Comparison of ENCODE assay signal across 2 cellular contexts in the genomic region with DNA sequence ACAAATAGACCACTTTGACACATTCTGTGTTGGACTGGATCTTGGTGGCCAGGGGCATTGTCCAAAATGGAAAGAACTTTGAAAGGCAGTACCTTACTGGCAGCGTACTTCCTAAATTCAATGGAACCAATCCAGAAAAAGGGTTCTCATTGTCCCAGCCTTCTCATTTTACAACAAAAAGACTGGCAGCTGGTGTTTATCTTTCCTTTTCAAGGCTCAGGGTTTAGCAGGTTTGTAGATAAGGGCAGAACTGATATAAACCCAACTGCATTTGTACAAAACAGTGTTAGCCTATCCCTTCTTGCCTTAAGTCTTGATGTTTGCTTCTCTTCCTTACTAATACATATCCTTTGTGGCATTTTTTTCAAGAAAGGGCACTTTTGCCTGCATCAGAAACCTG.
TF ChIP-seq lines count a peak whose summit lies in the region.

No MANE protein-coding gene starts in this region.

TF ChIP-seq in HepG2, 621 proteins besides CTCF, POLR2A, EP300 and RAD21:
- no peak for TF ChIP-seq ZNF552 (CRISPR knock-in tag; IDR thresholded peaks at IDR 0.05; ENCODE audit: borderline replicate concordance)
- TF ChIP-seq SOX13 (IDR thresholded peaks at IDR 0.05), result no peak
- TF ChIP-seq SOX13 (CRISPR knock-in tag; conservative IDR thresholded peaks at IDR 0.05 in 1 of 2, IDR thresholded peaks at IDR 0.05 in 1 of 2), result peak in 1 of 2 experiments; percentile 61; a peak in 2 of 4 replicates
- no peak for TF ChIP-seq NFE2 (CRISPR knock-in tag; IDR thresholded peaks at IDR 0.05)
- no peak for TF ChIP-seq SOX6 (IDR thresholded peaks at IDR 0.05)
- peak; percentile 61 for TF ChIP-seq SOX6 (CRISPR knock-in tag; IDR thresholded peaks at IDR 0.05)
- TF ChIP-seq PAX8 (CRISPR knock-in tag; IDR thresholded peaks at IDR 0.05; ENCODE audit: borderline replicate concordance), result no peak
- TF ChIP-seq ZNF317 (CRISPR knock-in tag; IDR thresholded peaks at IDR 0.05), result no peak
- TF ChIP-seq, protein P1, sequence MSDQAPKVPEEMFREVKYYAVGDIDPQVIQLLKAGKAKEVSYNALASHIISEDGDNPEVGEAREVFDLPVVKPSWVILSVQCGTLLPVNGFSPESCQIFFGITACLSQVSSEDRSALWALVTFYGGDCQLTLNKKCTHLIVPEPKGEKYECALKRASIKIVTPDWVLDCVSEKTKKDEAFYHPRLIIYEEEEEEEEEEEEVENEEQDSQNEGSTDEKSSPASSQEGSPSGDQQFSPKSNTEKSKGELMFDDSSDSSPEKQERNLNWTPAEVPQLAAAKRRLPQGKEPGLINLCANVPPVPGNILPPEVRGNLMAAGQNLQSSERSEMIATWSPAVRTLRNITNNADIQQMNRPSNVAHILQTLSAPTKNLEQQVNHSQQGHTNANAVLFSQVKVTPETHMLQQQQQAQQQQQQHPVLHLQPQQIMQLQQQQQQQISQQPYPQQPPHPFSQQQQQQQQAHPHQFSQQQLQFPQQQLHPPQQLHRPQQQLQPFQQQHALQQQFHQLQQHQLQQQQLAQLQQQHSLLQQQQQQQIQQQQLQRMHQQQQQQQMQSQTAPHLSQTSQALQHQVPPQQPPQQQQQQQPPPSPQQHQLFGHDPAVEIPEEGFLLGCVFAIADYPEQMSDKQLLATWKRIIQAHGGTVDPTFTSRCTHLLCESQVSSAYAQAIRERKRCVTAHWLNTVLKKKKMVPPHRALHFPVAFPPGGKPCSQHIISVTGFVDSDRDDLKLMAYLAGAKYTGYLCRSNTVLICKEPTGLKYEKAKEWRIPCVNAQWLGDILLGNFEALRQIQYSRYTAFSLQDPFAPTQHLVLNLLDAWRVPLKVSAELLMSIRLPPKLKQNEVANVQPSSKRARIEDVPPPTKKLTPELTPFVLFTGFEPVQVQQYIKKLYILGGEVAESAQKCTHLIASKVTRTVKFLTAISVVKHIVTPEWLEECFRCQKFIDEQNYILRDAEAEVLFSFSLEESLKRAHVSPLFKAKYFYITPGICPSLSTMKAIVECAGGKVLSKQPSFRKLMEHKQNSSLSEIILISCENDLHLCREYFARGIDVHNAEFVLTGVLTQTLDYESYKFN (CRISPR knock-in tag; conservative IDR thresholded peaks at IDR 0.05), result no peak
- TF ChIP-seq, protein P2, sequence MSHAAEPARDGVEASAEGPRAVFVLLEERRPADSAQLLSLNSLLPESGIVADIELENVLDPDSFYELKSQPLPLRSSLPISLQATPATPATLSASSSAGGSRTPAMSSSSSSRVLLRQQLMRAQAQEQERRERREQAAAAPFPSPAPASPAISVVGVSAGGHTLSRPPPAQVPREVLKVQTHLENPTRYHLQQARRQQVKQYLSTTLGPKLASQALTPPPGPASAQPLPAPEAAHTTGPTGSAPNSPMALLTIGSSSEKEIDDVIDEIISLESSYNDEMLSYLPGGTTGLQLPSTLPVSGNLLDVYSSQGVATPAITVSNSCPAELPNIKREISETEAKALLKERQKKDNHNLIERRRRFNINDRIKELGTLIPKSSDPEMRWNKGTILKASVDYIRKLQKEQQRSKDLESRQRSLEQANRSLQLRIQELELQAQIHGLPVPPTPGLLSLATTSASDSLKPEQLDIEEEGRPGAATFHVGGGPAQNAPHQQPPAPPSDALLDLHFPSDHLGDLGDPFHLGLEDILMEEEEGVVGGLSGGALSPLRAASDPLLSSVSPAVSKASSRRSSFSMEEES (CRISPR knock-in tag; IDR thresholded peaks at IDR 0.05), result no peak

TF ChIP-seq in endothelial cell of umbilical vein, 7 proteins besides CTCF, POLR2A, EP300 and RAD21:
- TF ChIP-seq POLR2AphosphoS5 (IDR thresholded peaks at IDR 0.05; ENCODE audit: insufficient read depth, low read depth, low read length), result no peak
- no peak for TF ChIP-seq JUN (IDR thresholded peaks at IDR 0.05; ENCODE audit: borderline replicate concordance, insufficient read depth, insufficient read length, low read depth)
- no peak for TF ChIP-seq FOS (IDR thresholded peaks at IDR 0.05; ENCODE audit: borderline replicate concordance, insufficient read depth, low read length)
- TF ChIP-seq, protein P3, sequence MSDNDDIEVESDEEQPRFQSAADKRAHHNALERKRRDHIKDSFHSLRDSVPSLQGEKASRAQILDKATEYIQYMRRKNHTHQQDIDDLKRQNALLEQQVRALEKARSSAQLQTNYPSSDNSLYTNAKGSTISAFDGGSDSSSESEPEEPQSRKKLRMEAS (IDR thresholded peaks at IDR 0.05; ENCODE audit: insufficient read depth, insufficient read length), result no peak
- TF ChIP-seq EZH2 (IDR thresholded peaks at IDR 0.05; ENCODE audit: borderline replicate concordance, low read depth, low read length, severe bottlenecking), result no peak
- TF ChIP-seq MYC (IDR thresholded peaks at IDR 0.05; ENCODE audit: low read depth, low read length), result no peak
- no peak for TF ChIP-seq GATA2 (IDR thresholded peaks at IDR 0.05; ENCODE audit: insufficient read depth, insufficient read length, low read depth, low read length)
TF ChIP-seq in endothelial cell of umbilical vein: peak in this region for 0.
